2 cellular contexts compared by ENCODE assay signal in genomic region chr2:139159177-139159576, GRCh38.
TF ChIP-seq lines count a peak whose summit lies in the region.

No MANE protein-coding gene starts in this region.

TF ChIP-seq in HepG2, 621 proteins besides CTCF, POLR2A, EP300 and RAD21 (continued from another document):
- TF ChIP-seq, protein P1, sequence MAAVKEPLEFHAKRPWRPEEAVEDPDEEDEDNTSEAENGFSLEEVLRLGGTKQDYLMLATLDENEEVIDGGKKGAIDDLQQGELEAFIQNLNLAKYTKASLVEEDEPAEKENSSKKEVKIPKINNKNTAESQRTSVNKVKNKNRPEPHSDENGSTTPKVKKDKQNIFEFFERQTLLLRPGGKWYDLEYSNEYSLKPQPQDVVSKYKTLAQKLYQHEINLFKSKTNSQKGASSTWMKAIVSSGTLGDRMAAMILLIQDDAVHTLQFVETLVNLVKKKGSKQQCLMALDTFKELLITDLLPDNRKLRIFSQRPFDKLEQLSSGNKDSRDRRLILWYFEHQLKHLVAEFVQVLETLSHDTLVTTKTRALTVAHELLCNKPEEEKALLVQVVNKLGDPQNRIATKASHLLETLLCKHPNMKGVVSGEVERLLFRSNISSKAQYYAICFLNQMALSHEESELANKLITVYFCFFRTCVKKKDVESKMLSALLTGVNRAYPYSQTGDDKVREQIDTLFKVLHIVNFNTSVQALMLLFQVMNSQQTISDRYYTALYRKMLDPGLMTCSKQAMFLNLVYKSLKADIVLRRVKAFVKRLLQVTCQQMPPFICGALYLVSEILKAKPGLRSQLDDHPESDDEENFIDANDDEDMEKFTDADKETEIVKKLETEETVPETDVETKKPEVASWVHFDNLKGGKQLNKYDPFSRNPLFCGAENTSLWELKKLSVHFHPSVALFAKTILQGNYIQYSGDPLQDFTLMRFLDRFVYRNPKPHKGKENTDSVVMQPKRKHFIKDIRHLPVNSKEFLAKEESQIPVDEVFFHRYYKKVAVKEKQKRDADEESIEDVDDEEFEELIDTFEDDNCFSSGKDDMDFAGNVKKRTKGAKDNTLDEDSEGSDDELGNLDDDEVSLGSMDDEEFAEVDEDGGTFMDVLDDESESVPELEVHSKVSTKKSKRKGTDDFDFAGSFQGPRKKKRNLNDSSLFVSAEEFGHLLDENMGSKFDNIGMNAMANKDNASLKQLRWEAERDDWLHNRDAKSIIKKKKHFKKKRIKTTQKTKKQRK (IDR thresholded peaks at IDR 0.05; ENCODE audit: low read length), result no peak
- TF ChIP-seq CEBPB (IDR thresholded peaks at IDR 0.05; ENCODE audit: borderline replicate concordance, low read depth, low read length), result peak; percentile 60

TF ChIP-seq in K562, 482 proteins besides CTCF, POLR2A, EP300 and RAD21 (continued from another document):
- TF ChIP-seq, protein P2, sequence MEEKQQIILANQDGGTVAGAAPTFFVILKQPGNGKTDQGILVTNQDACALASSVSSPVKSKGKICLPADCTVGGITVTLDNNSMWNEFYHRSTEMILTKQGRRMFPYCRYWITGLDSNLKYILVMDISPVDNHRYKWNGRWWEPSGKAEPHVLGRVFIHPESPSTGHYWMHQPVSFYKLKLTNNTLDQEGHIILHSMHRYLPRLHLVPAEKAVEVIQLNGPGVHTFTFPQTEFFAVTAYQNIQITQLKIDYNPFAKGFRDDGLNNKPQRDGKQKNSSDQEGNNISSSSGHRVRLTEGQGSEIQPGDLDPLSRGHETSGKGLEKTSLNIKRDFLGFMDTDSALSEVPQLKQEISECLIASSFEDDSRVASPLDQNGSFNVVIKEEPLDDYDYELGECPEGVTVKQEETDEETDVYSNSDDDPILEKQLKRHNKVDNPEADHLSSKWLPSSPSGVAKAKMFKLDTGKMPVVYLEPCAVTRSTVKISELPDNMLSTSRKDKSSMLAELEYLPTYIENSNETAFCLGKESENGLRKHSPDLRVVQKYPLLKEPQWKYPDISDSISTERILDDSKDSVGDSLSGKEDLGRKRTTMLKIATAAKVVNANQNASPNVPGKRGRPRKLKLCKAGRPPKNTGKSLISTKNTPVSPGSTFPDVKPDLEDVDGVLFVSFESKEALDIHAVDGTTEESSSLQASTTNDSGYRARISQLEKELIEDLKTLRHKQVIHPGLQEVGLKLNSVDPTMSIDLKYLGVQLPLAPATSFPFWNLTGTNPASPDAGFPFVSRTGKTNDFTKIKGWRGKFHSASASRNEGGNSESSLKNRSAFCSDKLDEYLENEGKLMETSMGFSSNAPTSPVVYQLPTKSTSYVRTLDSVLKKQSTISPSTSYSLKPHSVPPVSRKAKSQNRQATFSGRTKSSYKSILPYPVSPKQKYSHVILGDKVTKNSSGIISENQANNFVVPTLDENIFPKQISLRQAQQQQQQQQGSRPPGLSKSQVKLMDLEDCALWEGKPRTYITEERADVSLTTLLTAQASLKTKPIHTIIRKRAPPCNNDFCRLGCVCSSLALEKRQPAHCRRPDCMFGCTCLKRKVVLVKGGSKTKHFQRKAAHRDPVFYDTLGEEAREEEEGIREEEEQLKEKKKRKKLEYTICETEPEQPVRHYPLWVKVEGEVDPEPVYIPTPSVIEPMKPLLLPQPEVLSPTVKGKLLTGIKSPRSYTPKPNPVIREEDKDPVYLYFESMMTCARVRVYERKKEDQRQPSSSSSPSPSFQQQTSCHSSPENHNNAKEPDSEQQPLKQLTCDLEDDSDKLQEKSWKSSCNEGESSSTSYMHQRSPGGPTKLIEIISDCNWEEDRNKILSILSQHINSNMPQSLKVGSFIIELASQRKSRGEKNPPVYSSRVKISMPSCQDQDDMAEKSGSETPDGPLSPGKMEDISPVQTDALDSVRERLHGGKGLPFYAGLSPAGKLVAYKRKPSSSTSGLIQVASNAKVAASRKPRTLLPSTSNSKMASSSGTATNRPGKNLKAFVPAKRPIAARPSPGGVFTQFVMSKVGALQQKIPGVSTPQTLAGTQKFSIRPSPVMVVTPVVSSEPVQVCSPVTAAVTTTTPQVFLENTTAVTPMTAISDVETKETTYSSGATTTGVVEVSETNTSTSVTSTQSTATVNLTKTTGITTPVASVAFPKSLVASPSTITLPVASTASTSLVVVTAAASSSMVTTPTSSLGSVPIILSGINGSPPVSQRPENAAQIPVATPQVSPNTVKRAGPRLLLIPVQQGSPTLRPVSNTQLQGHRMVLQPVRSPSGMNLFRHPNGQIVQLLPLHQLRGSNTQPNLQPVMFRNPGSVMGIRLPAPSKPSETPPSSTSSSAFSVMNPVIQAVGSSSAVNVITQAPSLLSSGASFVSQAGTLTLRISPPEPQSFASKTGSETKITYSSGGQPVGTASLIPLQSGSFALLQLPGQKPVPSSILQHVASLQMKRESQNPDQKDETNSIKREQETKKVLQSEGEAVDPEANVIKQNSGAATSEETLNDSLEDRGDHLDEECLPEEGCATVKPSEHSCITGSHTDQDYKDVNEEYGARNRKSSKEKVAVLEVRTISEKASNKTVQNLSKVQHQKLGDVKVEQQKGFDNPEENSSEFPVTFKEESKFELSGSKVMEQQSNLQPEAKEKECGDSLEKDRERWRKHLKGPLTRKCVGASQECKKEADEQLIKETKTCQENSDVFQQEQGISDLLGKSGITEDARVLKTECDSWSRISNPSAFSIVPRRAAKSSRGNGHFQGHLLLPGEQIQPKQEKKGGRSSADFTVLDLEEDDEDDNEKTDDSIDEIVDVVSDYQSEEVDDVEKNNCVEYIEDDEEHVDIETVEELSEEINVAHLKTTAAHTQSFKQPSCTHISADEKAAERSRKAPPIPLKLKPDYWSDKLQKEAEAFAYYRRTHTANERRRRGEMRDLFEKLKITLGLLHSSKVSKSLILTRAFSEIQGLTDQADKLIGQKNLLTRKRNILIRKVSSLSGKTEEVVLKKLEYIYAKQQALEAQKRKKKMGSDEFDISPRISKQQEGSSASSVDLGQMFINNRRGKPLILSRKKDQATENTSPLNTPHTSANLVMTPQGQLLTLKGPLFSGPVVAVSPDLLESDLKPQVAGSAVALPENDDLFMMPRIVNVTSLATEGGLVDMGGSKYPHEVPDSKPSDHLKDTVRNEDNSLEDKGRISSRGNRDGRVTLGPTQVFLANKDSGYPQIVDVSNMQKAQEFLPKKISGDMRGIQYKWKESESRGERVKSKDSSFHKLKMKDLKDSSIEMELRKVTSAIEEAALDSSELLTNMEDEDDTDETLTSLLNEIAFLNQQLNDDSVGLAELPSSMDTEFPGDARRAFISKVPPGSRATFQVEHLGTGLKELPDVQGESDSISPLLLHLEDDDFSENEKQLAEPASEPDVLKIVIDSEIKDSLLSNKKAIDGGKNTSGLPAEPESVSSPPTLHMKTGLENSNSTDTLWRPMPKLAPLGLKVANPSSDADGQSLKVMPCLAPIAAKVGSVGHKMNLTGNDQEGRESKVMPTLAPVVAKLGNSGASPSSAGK (IDR thresholded peaks at IDR 0.05), result no peak
- TF ChIP-seq ZKSCAN3 (CRISPR knock-in tag; IDR thresholded peaks at IDR 0.05) (no peak), CEBPG (CRISPR knock-in tag; IDR thresholded peaks at IDR 0.05) (no peak), CEBPG (tag; conservative IDR thresholded peaks at IDR 0.05 in 1 of 2, IDR thresholded peaks at IDR 0.05 in 1 of 2) (peak in 1 of 2 experiments; percentile 68; a peak in 1 of 4 replicates), CTBP1 (IDR thresholded peaks at IDR 0.05; ENCODE audit: borderline replicate concordance) (no peak), ZBTB17 (CRISPR knock-in tag; IDR thresholded peaks at IDR 0.05) (no peak)
